Comparison of ENCODE assay signal across 8 cellular contexts in the genomic region with DNA sequence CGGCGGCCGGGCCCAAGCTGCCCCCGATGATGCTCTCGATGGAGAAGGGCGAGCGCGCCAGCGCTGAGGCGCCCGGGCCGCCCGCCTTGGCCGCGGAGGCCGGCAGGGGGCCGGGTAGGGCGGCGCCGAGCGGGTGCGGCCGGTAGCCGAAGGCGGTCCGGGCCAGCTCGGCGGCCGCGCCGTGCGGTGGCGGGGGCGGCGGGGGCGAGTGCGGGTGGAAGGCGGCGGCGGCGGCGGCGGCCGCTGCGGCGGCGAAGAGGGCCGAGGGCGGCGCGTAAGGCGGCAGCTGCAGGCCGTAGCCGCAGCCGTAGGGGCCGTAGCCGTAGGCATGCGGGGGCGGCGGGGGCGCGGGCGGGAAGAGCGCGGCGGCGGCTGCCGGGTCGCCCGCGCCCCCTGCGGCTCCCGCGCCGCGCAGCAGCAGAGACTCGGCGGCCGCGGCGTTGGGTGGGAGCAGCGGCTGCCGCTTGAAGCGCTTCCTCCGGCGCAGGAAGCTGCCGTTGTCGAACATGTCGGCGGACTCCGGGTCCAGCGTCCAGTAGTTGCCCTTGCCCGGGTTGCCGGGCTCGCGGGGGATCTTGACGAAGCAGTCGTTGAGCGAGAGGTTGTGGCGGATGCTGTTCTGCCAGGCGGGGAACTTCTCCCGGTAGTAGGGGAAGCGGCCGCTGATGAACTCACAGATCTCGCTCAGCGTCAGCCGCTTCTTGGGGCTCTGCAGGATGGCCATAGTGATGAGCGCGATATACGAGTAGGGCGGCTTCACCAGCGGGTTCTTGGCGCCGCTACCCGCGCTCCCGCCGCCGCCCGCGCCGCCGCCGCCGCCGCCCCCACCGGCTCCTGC. TPM values are rescaled to one million over a fixed set of nuclear protein-coding genes. Genes with fewer than 3 reads are reported as not detected.
DNase-seq lines count a peak whose midpoint lies in the region; ATAC-seq lines count a peak whose summit lies in the region.

No MANE protein-coding gene starts in this region.

- no peaks in the 10 kb centered on the region for H3K9me3 ChIP-seq in right cardiac atrium (ENCODE audit: control insufficient read depth, low read length)

- DNase-seq in CD1c-positive myeloid dendritic cell (ENCODE audit: extremely low spot score) (peak; percentile 44), NCI-H69 (lab: John Stamatoyannopoulos, UW) (peak; percentile 88), right cardiac atrium (peak; percentile 29 to 67 (median 66)), cerebellum (ENCODE audit: low spot score) (no peak)
- DNase-seq in activated naive CD4-positive, alpha-beta T cell treated with anti-CD3 and anti-CD28 coated beads, Interleukin-2, amount 50 U/mL, for 16 hours: peak; percentile 39

- under 1% methylated on average over 123 of the region's 127 CpGs for WGBS in right cardiac atrium

- intact Hi-C loops in right cardiac atrium (cut with DNase I): no loop called here

- peaks cover 3% of the 10 kb centered on the region for H3K4me1 ChIP-seq in right cardiac atrium (ENCODE audit: control insufficient read depth, insufficient read depth, low read length)

- H3K27ac ChIP-seq in right cardiac atrium (ENCODE audit: low read length) (no peak overlapping the region), skin epidermis (peak overlapping the region in 3 of 21 experiments; percentile 44 to 55 (median 50))

- ATAC-seq in GM21576 (IDR thresholded peaks at IDR 0.05; ENCODE audit: unreplicated experiment): peak; percentile 23
- no peak for ATAC-seq in right cardiac atrium
- ATAC-seq in esophagus mucosa: no peak

- no peaks in the 10 kb centered on the region for H3K27me3 ChIP-seq in right cardiac atrium (ENCODE audit: control insufficient read depth, insufficient read depth)

- H3K4me3 ChIP-seq in right cardiac atrium (ENCODE audit: low read length) (peak overlapping the region; percentile 40), skin epidermis (peak overlapping the region; percentile 25 to 48 (median 39))

RNA-seq across cellular contexts. Expression of a gene that starts 1.1 kb away (rescaled TPM):
- total RNA-seq in right cardiac atrium: not detected
- 0.14 TPM for polyA plus RNA-seq in right cardiac atrium
- total RNA-seq in cerebellum: 1.1 TPM
- total RNA-seq in esophagus mucosa: 0.88 TPM

RNA-seq across cellular contexts. Expression of a gene that starts 50.8 kb away (rescaled TPM):
- total RNA-seq in right cardiac atrium: 100 to 1,000 TPM; 380 to 468 (median 414) TPM
- 530 TPM for polyA plus RNA-seq in right cardiac atrium
- total RNA-seq in cerebellum: 194 TPM
- 764 TPM for total RNA-seq in esophagus mucosa
